ENCODE assay signal across 9 cellular contexts in genomic region chr2:48112911-48113687, GRCh38.
DNase-seq lines count a peak whose midpoint lies in the region; ATAC-seq and TF ChIP-seq lines count a peak whose summit lies in the region.
"Had no signal": no experiment of that assay in that cellular context is flagged by ENCODE, and none has a peak within 500 bp of the region (broad histone marks: within the 10 kb centered on the region; RNA-seq: fewer than 3 reads in every experiment).

No MANE protein-coding gene starts in this region.

- peak overlapping the region; percentile 76 for H3K27ac Mint-ChIP-seq in stimulated activated effector memory CD8-positive, alpha-beta T cell treated with anti-CD3 and anti-CD28 coated beads, Interleukin-12 subunit alpha, Interleukin-12 subunit beta, amount 100 ng/mL, for 72 hours

- H2AFZ ChIP-seq in fibroblast of lung (ENCODE audit: low read length): no peak overlapping the region

- no peak overlapping the region for H3K4me3 Mint-ChIP-seq in stimulated activated effector memory CD8-positive, alpha-beta T cell treated with anti-CD3 and anti-CD28 coated beads, Interleukin-12 subunit alpha, Interleukin-12 subunit beta, amount 100 ng/mL, for 72 hours

- no peak for TF ChIP-seq CTCF in HL-60 (IDR thresholded peaks at IDR 0.05; ENCODE audit: insufficient read depth, low read length)
- no peak for TF ChIP-seq CTCF in fibroblast of lung (conservative IDR thresholded peaks at IDR 0.05 in 1 of 2, IDR thresholded peaks at IDR 0.05 in 1 of 2; ENCODE audit: low read depth in 1 of 2, low read length in 2 of 2)

- no peaks in the 10 kb centered on the region for H4K20me1 ChIP-seq in fibroblast of lung (ENCODE audit: control insufficient read depth, extremely low read depth, insufficient read depth, low read length)

- H3K4me1 ChIP-seq in fibroblast of lung (ENCODE audit: control insufficient read depth, extremely low read depth, insufficient read depth, low read length): peaks cover 6% of the 10 kb centered on the region

- H3K27ac ChIP-seq in HL-60 (replicated peaks) (peak overlapping the region; percentile 86), fibroblast of lung (ENCODE audit: insufficient read depth, low read length) (no peak overlapping the region)

- H3K27me3 ChIP-seq in HL-60 (ENCODE audit: insufficient read depth, poor library complexity, severe bottlenecking) (no peaks in the 10 kb centered on the region), fibroblast of lung (ENCODE audit: control insufficient read depth, insufficient read depth, low read length) (no peaks in the 10 kb centered on the region)

- H3K36me3 ChIP-seq in fibroblast of lung (ENCODE audit: control insufficient read depth, insufficient read depth, low read length): no peaks in the 10 kb centered on the region

- DNase-seq in HL-60 (ENCODE audit: low read depth in 1 of 2, low spot score in 1 of 2): peak; percentile 89 to 93
- DNase-seq in SKM-1 treated with dmso at 0.1 percent for 144 hours (lab: John Stamatoyannopoulos, UW; ENCODE audit: unreplicated experiment): peak; percentile 89
- DNase-seq in fibroblast of lung (ENCODE audit: low read depth in 2 of 2): peak; percentile 52 to 66
- no peak for DNase-seq in stimulated activated effector memory CD8-positive, alpha-beta T cell treated with anti-CD3 and anti-CD28 coated beads, Interleukin-12 subunit alpha, Interleukin-12 subunit beta, amount 100 ng/mL, for 72 hours (ENCODE audit: low spot score in 2 of 2)
- no peak for DNase-seq in D341Med (ENCODE audit: low spot score)
- DNase-seq: activated CD4-positive, alpha-beta T cell treated with anti-CD3 and anti-CD28 coated beads, Interleukin-2, amount 50 U/mL, for 4 hours; NCI-H1048 had no signal

- no peaks in the 10 kb centered on the region for H3K9me3 ChIP-seq in fibroblast of lung (ENCODE audit: control insufficient read depth, insufficient read depth, low read depth, low read length)

- no peaks in the 10 kb centered on the region for H3K9me3 Mint-ChIP-seq in stimulated activated effector memory CD8-positive, alpha-beta T cell treated with anti-CD3 and anti-CD28 coated beads, Interleukin-12 subunit alpha, Interleukin-12 subunit beta, amount 100 ng/mL, for 72 hours

- no peak for ATAC-seq in stimulated activated effector memory CD8-positive, alpha-beta T cell treated with anti-CD3 and anti-CD28 coated beads, Interleukin-12 subunit alpha, Interleukin-12 subunit beta, amount 100 ng/mL, for 72 hours
- ATAC-seq in HG03460 (IDR thresholded peaks at IDR 0.05; ENCODE audit: unreplicated experiment) (no peak), HG03159 (IDR thresholded peaks at IDR 0.05; ENCODE audit: unreplicated experiment) (no peak)

- H3K4me3 ChIP-seq in HL-60 (replicated peaks; ENCODE audit: insufficient read depth, low read length) (no peak overlapping the region), fibroblast of lung (replicated peaks in 1 of 4; ENCODE audit: control extremely low read depth in 1 of 4, insufficient read depth in 1 of 4, low read depth in 3 of 4, low read length in 4 of 4) (no peak overlapping the region)

- no peaks in the 10 kb centered on the region for H3K36me3 Mint-ChIP-seq in stimulated activated effector memory CD8-positive, alpha-beta T cell treated with anti-CD3 and anti-CD28 coated beads, Interleukin-12 subunit alpha, Interleukin-12 subunit beta, amount 100 ng/mL, for 72 hours

- no peak overlapping the region for H3K4me2 ChIP-seq in fibroblast of lung (ENCODE audit: extremely low read depth, insufficient read depth, low read length)

- peaks cover 30% of the 10 kb centered on the region for H3K4me1 Mint-ChIP-seq in stimulated activated effector memory CD8-positive, alpha-beta T cell treated with anti-CD3 and anti-CD28 coated beads, Interleukin-12 subunit alpha, Interleukin-12 subunit beta, amount 100 ng/mL, for 72 hours

- no peaks in the 10 kb centered on the region for H3K79me2 ChIP-seq in fibroblast of lung (ENCODE audit: control insufficient read depth, insufficient read depth, low read length)

- no peak overlapping the region for H3K9ac ChIP-seq in fibroblast of lung (ENCODE audit: insufficient read depth, low read length)

Comparison
In these comparisons a context has a peak if more than half of its experiments do, and no peak if none do; other contexts are left out.
1. DNase-seq: peak in HL-60 (2 of 2), SKM-1 treated with dmso at 0.1 percent for 144 hours (single experiment) and fibroblast of lung (2 of 2); none in stimulated activated effector memory CD8-positive, alpha-beta T cell treated with anti-CD3 and anti-CD28 coated beads, Interleukin-12 subunit alpha, Interleukin-12 subunit beta, amount 100 ng/mL, for 72 hours (0 of 2) and D341Med (single experiment).